In the genomic region with DNA sequence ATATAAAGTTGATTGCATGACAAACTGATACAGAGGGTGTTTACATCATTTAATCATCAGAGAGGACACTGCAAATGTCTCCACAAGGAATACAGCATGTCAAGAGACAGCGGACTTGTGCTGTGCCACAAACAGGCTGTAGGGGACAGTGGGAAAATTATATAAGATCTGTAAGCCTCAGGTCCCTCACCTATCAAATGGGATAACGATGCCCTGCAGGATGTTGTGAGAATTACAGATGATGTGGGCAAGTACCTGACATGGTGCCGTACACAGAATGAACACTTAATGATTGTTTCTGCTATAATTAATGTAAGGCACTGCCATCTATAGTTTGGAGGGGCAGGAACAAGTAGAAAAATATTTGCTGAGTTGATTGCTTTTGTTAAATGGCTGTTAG, we compare ENCODE assay signal across 10 cellular contexts.
A peak's percentile ranks its signal among the peaks of the same experiment; 100 is the strongest.
DNase-seq lines count a peak whose midpoint lies in the region; ATAC-seq and TF ChIP-seq lines count a peak whose summit lies in the region.
"Had no signal": no experiment of that assay in that cellular context is flagged by ENCODE, and none has a peak within 500 bp of the region (broad histone marks: within the 10 kb centered on the region; RNA-seq: fewer than 3 reads in every experiment).

No MANE protein-coding gene starts in this region.

- no peak overlapping the region for H3K4me3 ChIP-seq in LNCaP clone FGC (ENCODE audit: low read depth, low read length)

- 0 out of 2 replicates have a peak, but pooled peaks cover 3% of the 10 kb centered on the region for H3K9me3 Mint-ChIP-seq in WTC11
- no peaks in the 10 kb centered on the region for H3K9me3 Mint-ChIP-seq in nephron progenitor cell

- ATAC-seq in WTC11 (peak; percentile 94), HG03457 (IDR thresholded peaks at IDR 0.05; ENCODE audit: unreplicated experiment) (no peak), GM21381 (IDR thresholded peaks at IDR 0.05; ENCODE audit: unreplicated experiment) (no peak), HG03196 (IDR thresholded peaks at IDR 0.05; ENCODE audit: unreplicated experiment) (no peak)

- H3K27ac Mint-ChIP-seq in WTC11 (no peak overlapping the region), nephron progenitor cell (no peak overlapping the region)

- no peaks in the 10 kb centered on the region for H3K27me3 Mint-ChIP-seq in WTC11 (ENCODE audit: low read depth)
- H3K27me3 Mint-ChIP-seq in nephron progenitor cell (ENCODE audit: low read depth, poor library complexity), result no peaks in the 10 kb centered on the region

- POLR2A ChIA-PET in WTC11 (lab: Charles Lee), result no interaction called here

- TF ChIP-seq CTCF in LNCaP clone FGC (IDR thresholded peaks at IDR 0.05; ENCODE audit: control insufficient read depth, extremely low read depth, insufficient read depth), result 0 out of 2 replicates have a peak, but pooled peaks have one; percentile 0
- TF ChIP-seq CTCF in WTC11 (IDR thresholded peaks at IDR 0.05), result peak; percentile 31
- peak; percentile 10 for TF ChIP-seq CTCF in nephron progenitor cell (IDR thresholded peaks at IDR 0.05)

- peaks cover 34% of the 10 kb centered on the region for H3K4me1 Mint-ChIP-seq in WTC11
- H3K4me1 Mint-ChIP-seq in nephron progenitor cell, result peaks cover 12% of the 10 kb centered on the region

- H3K36me3 Mint-ChIP-seq in WTC11 (peaks cover 5% of the 10 kb centered on the region; the same call in 1 of the 2 replicates), nephron progenitor cell (ENCODE audit: low read depth) (no peaks in the 10 kb centered on the region)

- peak; percentile 26 for DNase-seq in DMS 273 treated with DMSO at 0.1 percent for 48 hours (lab: John Stamatoyannopoulos, UW)
- DNase-seq in LNCaP clone FGC (ENCODE audit: low read depth), result no peak
- no peak for DNase-seq in WTC11 (ENCODE audit: low spot score)
- DNase-seq in nephron progenitor cell, result no peak
- DNase-seq in activated T-cell treated with anti-CD3 and anti-CD28 coated beads for 4 hours, result no peak
- DNase-seq: NCI-H1930, SIG-M5 had no signal

- no peak overlapping the region for H3K4me3 Mint-ChIP-seq in WTC11
- H3K4me3 Mint-ChIP-seq in nephron progenitor cell, result no peak overlapping the region

- CTCF ChIA-PET in WTC11 (lab: Charles Lee), result no interaction called here

TF ChIP-seq in WTC11, 78 proteins besides CTCF, POLR2A, EP300 and RAD21:
- TF ChIP-seq SOX15 (CRISPR knock-in tag; IDR thresholded peaks at IDR 0.05), result no peak
- no peak for TF ChIP-seq RORB (CRISPR knock-in tag; IDR thresholded peaks at IDR 0.05)
- TF ChIP-seq, protein P1, sequence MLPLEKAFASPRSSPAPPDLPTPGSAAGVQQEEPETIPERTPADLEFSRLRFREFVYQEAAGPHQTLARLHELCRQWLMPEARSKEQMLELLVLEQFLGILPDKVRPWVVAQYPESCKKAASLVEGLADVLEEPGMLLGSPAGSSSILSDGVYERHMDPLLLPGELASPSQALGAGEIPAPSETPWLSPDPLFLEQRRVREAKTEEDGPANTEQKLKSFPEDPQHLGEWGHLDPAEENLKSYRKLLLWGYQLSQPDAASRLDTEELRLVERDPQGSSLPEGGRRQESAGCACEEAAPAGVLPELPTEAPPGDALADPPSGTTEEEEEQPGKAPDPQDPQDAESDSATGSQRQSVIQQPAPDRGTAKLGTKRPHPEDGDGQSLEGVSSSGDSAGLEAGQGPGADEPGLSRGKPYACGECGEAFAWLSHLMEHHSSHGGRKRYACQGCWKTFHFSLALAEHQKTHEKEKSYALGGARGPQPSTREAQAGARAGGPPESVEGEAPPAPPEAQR (CRISPR knock-in tag; IDR thresholded peaks at IDR 0.05), result no peak
- no peak for TF ChIP-seq JAZF1 (CRISPR knock-in tag; IDR thresholded peaks at IDR 0.05)
- TF ChIP-seq, protein P2, sequence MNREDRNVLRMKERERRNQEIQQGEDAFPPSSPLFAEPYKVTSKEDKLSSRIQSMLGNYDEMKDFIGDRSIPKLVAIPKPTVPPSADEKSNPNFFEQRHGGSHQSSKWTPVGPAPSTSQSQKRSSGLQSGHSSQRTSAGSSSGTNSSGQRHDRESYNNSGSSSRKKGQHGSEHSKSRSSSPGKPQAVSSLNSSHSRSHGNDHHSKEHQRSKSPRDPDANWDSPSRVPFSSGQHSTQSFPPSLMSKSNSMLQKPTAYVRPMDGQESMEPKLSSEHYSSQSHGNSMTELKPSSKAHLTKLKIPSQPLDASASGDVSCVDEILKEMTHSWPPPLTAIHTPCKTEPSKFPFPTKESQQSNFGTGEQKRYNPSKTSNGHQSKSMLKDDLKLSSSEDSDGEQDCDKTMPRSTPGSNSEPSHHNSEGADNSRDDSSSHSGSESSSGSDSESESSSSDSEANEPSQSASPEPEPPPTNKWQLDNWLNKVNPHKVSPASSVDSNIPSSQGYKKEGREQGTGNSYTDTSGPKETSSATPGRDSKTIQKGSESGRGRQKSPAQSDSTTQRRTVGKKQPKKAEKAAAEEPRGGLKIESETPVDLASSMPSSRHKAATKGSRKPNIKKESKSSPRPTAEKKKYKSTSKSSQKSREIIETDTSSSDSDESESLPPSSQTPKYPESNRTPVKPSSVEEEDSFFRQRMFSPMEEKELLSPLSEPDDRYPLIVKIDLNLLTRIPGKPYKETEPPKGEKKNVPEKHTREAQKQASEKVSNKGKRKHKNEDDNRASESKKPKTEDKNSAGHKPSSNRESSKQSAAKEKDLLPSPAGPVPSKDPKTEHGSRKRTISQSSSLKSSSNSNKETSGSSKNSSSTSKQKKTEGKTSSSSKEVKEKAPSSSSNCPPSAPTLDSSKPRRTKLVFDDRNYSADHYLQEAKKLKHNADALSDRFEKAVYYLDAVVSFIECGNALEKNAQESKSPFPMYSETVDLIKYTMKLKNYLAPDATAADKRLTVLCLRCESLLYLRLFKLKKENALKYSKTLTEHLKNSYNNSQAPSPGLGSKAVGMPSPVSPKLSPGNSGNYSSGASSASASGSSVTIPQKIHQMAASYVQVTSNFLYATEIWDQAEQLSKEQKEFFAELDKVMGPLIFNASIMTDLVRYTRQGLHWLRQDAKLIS (CRISPR knock-in tag; IDR thresholded peaks at IDR 0.05; ENCODE audit: borderline replicate concordance), result no peak
- TF ChIP-seq, protein P3, sequence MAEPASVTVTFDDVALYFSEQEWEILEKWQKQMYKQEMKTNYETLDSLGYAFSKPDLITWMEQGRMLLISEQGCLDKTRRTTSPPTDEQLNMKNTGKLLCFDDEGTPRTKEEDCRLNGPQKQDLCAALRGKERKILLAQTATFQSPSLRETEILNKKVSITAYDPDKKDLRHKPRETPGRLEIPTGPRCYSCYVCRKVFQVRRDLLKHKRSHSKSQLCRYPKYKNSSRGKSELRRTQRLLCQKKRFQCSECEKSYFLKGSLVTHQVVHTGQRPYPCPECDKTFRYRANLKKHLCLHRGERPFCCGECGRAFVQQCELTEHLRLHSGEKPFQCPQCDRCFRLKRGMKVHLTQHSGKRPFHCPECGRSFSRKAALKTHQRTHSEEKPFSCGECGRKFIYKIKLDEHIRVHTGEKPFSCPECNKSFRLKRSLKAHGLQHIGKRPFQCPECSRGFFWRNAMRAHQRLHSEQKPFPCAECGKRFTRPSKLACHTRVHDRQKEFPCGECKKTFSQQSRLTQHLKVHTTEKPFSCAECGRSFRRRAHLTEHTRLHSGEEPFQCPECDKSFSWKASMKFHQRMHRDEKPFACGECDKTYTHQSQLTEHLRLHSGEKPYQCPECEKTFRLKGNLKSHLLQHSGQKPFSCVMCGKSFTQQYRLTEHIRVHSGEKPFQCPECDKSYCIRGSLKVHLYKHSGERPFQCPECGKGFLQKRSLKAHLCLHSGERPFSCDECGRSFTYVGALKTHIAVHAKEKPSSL (CRISPR knock-in tag; conservative IDR thresholded peaks at IDR 0.05), result no peak
- TF ChIP-seq TEAD1 (CRISPR knock-in tag; IDR thresholded peaks at IDR 0.05), result no peak
- TF ChIP-seq ZNF396 (CRISPR knock-in tag; IDR thresholded peaks at IDR 0.05; ENCODE audit: borderline replicate concordance), result no peak
- no peak for TF ChIP-seq OVOL2 (CRISPR knock-in tag; IDR thresholded peaks at IDR 0.05; ENCODE audit: borderline replicate concordance)
- no peak for TF ChIP-seq FOXJ3 (CRISPR knock-in tag; IDR thresholded peaks at IDR 0.05; ENCODE audit: borderline replicate concordance)
- no peak for TF ChIP-seq SMAD3 (CRISPR knock-in tag; IDR thresholded peaks at IDR 0.05; ENCODE audit: borderline replicate concordance)
- TF ChIP-seq, protein P4, sequence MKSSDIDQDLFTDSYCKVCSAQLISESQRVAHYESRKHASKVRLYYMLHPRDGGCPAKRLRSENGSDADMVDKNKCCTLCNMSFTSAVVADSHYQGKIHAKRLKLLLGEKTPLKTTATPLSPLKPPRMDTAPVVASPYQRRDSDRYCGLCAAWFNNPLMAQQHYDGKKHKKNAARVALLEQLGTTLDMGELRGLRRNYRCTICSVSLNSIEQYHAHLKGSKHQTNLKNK (CRISPR knock-in tag; IDR thresholded peaks at IDR 0.05), result no peak
